ENCODE assay signal across 27 cellular contexts in the genomic region with DNA sequence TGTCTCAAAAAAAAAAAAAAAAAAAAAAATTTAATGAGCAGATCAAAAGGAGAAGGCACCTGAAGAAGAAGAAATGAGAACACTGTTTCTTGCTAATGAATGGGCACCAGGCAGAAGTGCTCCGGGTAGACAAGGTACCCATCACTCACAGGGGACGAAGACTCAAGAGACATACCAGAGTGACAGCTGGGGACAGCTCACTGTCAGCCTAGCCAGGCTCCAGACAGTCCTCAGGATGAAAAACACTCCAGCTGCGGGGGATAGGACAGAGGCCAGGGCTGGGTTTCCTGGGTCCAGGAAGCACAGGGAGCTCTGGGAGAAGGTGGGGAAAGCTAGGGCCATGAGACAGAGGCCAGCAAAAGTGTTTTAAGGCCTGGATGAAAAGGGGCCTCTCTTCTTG.
"Had no signal": no experiment of that assay in that cellular context is flagged by ENCODE, and none has a peak within 500 bp of the region (broad histone marks: within the 10 kb centered on the region; RNA-seq: fewer than 3 reads in every experiment).

No MANE protein-coding gene starts in this region.

- H3K27ac ChIP-seq: ascending aorta, body of pancreas, SJSA1 had no signal

- H3K4me1 Mint-ChIP-seq: activated B cell treated with CpG ODN at 0.5 μM for 24 hours; activated CD4-positive, alpha-beta T cell treated with anti-CD3 and anti-CD28 coated beads, Interleukin-2, amount 10 ng/mL, durations not matched to agents 24 days and 14 days; activated CD8-positive, alpha-beta memory T cell treated with anti-CD3 and anti-CD28 coated beads, Interleukin-2, amount 10 ng/mL, durations not matched to agents 7 days and 5 days; activated naive CD8-positive, alpha-beta T cell treated with anti-CD3 and anti-CD28 coated beads, Interleukin-2, amount 50 U/mL, for 24 hours had no signal

- DNase-seq: activated B cell treated with CpG ODN at 0.5 μM for 24 hours; activated CD4-positive, alpha-beta T cell treated with anti-CD3 and anti-CD28 coated beads for 1 hour; activated CD4-positive, alpha-beta T cell treated with anti-CD3 and anti-CD28 coated beads, Interleukin-2, amount 10 ng/mL, durations not matched to agents 24 days and 14 days; activated CD4-positive, alpha-beta T cell treated with anti-CD3 and anti-CD28 coated beads, Interleukin-2, amount 50 U/mL, for 48 hours; activated CD8-positive, alpha-beta memory T cell treated with anti-CD3 and anti-CD28 coated beads, Interleukin-2, amount 10 ng/mL, durations not matched to agents 7 days and 5 days; activated effector memory CD4-positive, alpha-beta T cell treated with anti-CD3 and anti-CD28 coated beads, Interleukin-2, amount 50 U/mL, for 16 hours; activated naive CD4-positive, alpha-beta T cell treated with Interleukin-2 at 50 U/mL for 16 hours; activated naive CD8-positive, alpha-beta T cell treated with anti-CD3 and anti-CD28 coated beads, Interleukin-2, amount 50 U/mL, for 24 hours; activated T-cell treated with anti-CD3 and anti-CD28 coated beads, Interleukin-2, amount 50 U/mL, for 4 hours; amniotic stem cell; body of pancreas; Karpas-422; MM.1S; NCI-H1105; NCI-H1436; NCI-H1694 treated with DMSO at 0.1 percent for 48 hours; NCI-H2029 treated with DMSO at 0.1 percent for 48 hours; NCI-H2171; NCI-H226; NCI-H526; NCI-H774; SHP77; SW 1271 had no signal

- H3K27me3 Mint-ChIP-seq: activated B cell treated with CpG ODN at 0.5 μM for 24 hours; activated CD4-positive, alpha-beta T cell treated with anti-CD3 and anti-CD28 coated beads, Interleukin-2, amount 10 ng/mL, durations not matched to agents 24 days and 14 days; activated CD8-positive, alpha-beta memory T cell treated with anti-CD3 and anti-CD28 coated beads, Interleukin-2, amount 10 ng/mL, durations not matched to agents 7 days and 5 days; activated naive CD8-positive, alpha-beta T cell treated with anti-CD3 and anti-CD28 coated beads, Interleukin-2, amount 50 U/mL, for 24 hours had no signal

- H3K9me3 Mint-ChIP-seq: activated B cell treated with CpG ODN at 0.5 μM for 24 hours; activated CD4-positive, alpha-beta T cell treated with anti-CD3 and anti-CD28 coated beads, Interleukin-2, amount 10 ng/mL, durations not matched to agents 24 days and 14 days; activated naive CD4-positive, alpha-beta T cell treated with anti-CD3 and anti-CD28 coated beads, Interleukin-2, amount 50 U/mL, for 72 hours; activated naive CD8-positive, alpha-beta T cell treated with anti-CD3 and anti-CD28 coated beads, Interleukin-2, amount 50 U/mL, for 24 hours; activated T-cell treated with anti-CD3 and anti-CD28 coated beads, Interleukin-2, amount 50 U/mL, for 4 hours had no signal

- H3K4me3 Mint-ChIP-seq: activated B cell treated with CpG ODN at 0.5 μM for 24 hours; activated CD4-positive, alpha-beta T cell treated with anti-CD3 and anti-CD28 coated beads, Interleukin-2, amount 10 ng/mL, durations not matched to agents 24 days and 14 days; activated CD8-positive, alpha-beta memory T cell treated with anti-CD3 and anti-CD28 coated beads, Interleukin-2, amount 10 ng/mL, durations not matched to agents 7 days and 5 days; activated naive CD8-positive, alpha-beta T cell treated with anti-CD3 and anti-CD28 coated beads, Interleukin-2, amount 50 U/mL, for 24 hours; activated T-cell treated with anti-CD3 and anti-CD28 coated beads, Interleukin-2, amount 50 U/mL, for 4 hours had no signal

- H3K27me3 ChIP-seq: ascending aorta, body of pancreas, SJSA1 had no signal

- H3K4me3 ChIP-seq: ascending aorta, body of pancreas, SJSA1 had no signal

- H3K9me3 ChIP-seq: ascending aorta, body of pancreas, SJSA1 had no signal

- H3K4me1 ChIP-seq: ascending aorta, body of pancreas, SJSA1 had no signal

- ATAC-seq: activated CD8-positive, alpha-beta memory T cell treated with anti-CD3 and anti-CD28 coated beads, Interleukin-2, amount 10 ng/mL, durations not matched to agents 7 days and 5 days; activated naive CD4-positive, alpha-beta T cell treated with anti-CD3 and anti-CD28 coated beads, Interleukin-2, amount 50 U/mL, for 72 hours; activated naive CD8-positive, alpha-beta T cell treated with anti-CD3 and anti-CD28 coated beads, Interleukin-2, amount 50 U/mL, for 24 hours; activated T-cell treated with anti-CD3 and anti-CD28 coated beads, Interleukin-2, amount 50 U/mL, for 4 hours; body of pancreas; SK-N-SH treated with all-trans-retinoic acid at 6 μM for 48 hours had no signal

- H3K27ac Mint-ChIP-seq: activated B cell treated with CpG ODN at 0.5 μM for 24 hours; activated CD4-positive, alpha-beta T cell treated with anti-CD3 and anti-CD28 coated beads, Interleukin-2, amount 10 ng/mL, durations not matched to agents 24 days and 14 days; activated CD8-positive, alpha-beta memory T cell treated with anti-CD3 and anti-CD28 coated beads, Interleukin-2, amount 10 ng/mL, durations not matched to agents 7 days and 5 days; activated naive CD4-positive, alpha-beta T cell treated with anti-CD3 and anti-CD28 coated beads, Interleukin-2, amount 50 U/mL, for 72 hours; activated naive CD8-positive, alpha-beta T cell treated with anti-CD3 and anti-CD28 coated beads, Interleukin-2, amount 50 U/mL, for 24 hours had no signal
